19 cellular contexts compared by ENCODE assay signal in the genomic region with DNA sequence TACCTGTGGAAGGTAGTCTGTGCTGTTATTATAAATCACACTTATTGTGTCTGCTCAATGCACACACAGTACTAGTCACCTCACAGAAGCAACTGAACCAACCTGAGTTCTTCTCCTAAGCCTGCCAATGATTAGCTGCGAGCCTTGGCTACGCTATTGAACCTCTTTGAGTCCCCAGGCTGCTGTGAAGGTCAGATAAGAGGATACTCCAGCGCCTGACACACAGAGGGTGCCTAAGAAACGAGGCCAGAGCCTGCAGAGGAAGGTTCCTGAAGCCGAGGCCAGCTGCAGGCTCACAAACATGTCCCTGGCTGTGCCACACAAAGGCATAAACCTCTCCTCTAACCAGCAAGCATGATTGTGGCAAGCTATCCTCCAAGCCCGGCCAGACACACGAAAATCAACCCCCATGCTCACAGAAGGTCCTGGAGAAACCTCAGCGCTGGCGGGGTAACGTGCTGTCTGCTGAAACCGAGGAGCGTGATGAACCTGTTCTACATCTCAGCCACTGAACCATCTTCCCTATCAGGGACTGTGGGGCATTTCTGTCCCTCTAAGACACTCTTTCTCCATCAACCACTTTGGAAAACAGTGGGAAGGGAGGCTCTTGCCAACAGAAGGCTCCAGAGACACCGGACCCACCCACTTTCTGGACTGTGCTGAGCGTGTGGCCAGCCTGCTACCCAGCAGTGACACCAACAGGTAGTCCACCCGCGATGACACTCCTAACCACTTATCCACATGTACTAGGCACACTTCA. TPM values are rescaled to one million over a fixed set of nuclear protein-coding genes. Genes with fewer than 3 reads are reported as not detected.
DNase-seq lines count a peak whose midpoint lies in the region; ATAC-seq and TF ChIP-seq lines count a peak whose summit lies in the region.
"Had no signal": no experiment of that assay in that cellular context is flagged by ENCODE, and none has a peak within 500 bp of the region (broad histone marks: within the 10 kb centered on the region; RNA-seq: fewer than 3 reads in every experiment).

No MANE protein-coding gene starts in this region.

- H3K4me1 Mint-ChIP-seq in T-helper 17 cell: peaks cover 10% of the 10 kb centered on the region
- H3K4me1 Mint-ChIP-seq in glutamatergic neuron (ENCODE audit: low read depth, unreplicated experiment): peaks cover 7% of the 10 kb centered on the region
- H3K4me1 Mint-ChIP-seq: endodermal cell had no signal

- H3K27ac Mint-ChIP-seq in T-helper 17 cell: no peak overlapping the region
- peak overlapping the region; percentile 43 for H3K27ac Mint-ChIP-seq in glutamatergic neuron (ENCODE audit: unreplicated experiment)

- no peak overlapping the region for H3K4me2 ChIP-seq in osteoblast (ENCODE audit: insufficient read depth, low read length)

- H3K27me3 Mint-ChIP-seq in T-helper 17 cell (peaks cover 16% of the 10 kb centered on the region), glutamatergic neuron (ENCODE audit: unreplicated experiment) (peaks cover 4% of the 10 kb centered on the region)

- H3K9me3 Mint-ChIP-seq in glutamatergic neuron (ENCODE audit: unreplicated experiment): peaks cover 6% of the 10 kb centered on the region
- H3K9me3 Mint-ChIP-seq: endodermal cell had no signal

- H3K9me3 ChIP-seq in BE2C (no peaks in the 10 kb centered on the region), T-helper 17 cell (ENCODE audit: control insufficient read depth, low read length, poor library complexity, severe bottlenecking) (no peaks in the 10 kb centered on the region), osteoblast (ENCODE audit: low read depth, low read length) (peaks cover 1% of the 10 kb centered on the region)

- H3K36me3 Mint-ChIP-seq in T-helper 17 cell (ENCODE audit: low read depth): no peaks in the 10 kb centered on the region
- H3K36me3 Mint-ChIP-seq in glutamatergic neuron (ENCODE audit: unreplicated experiment): peaks cover 15% of the 10 kb centered on the region

- H3K36me3 ChIP-seq in BE2C: peaks cover 25% of the 10 kb centered on the region
- H3K36me3 ChIP-seq in osteoblast (ENCODE audit: insufficient read depth, low read length): peaks cover 11% of the 10 kb centered on the region

- H3K4me3 Mint-ChIP-seq in T-helper 17 cell (peak overlapping the region; percentile 31), glutamatergic neuron (ENCODE audit: unreplicated experiment) (no peak overlapping the region)
- H3K4me3 Mint-ChIP-seq: endodermal cell had no signal

- no peak for DNase-seq in BE2C
- DNase-seq in T-helper 17 cell: no peak
- no peak for DNase-seq in glutamatergic neuron
- no peak for DNase-seq in osteoblast (ENCODE audit: insufficient read length, low spot score, missing footprints)
- DNase-seq in NCI-H1092 (lab: John Stamatoyannopoulos, UW): no peak
- DNase-seq in stimulated activated CD4-positive, alpha-beta T cell treated with anti-CD3 and anti-CD28 coated beads, Interleukin-1b, Interleukin-23, amount 100 ng/mL, for 48 hours: no peak
- DNase-seq: activated CD4-positive, alpha-beta T cell treated with anti-CD3 and anti-CD28 coated beads for 4 hours; activated effector memory CD4-positive, alpha-beta T cell treated with anti-CD3 and anti-CD28 coated beads, Interleukin-2, amount 50 U/mL, for 16 hours; endodermal cell; hippocampal formation; KBM-7; MV-4-11; NCI-H2081; retina; stimulated activated naive CD4-positive, alpha-beta T cell; trophoblast cell had no signal

- H3K27ac ChIP-seq in osteoblast (ENCODE audit: low read depth, low read length): peak overlapping the region; percentile 18
- H3K27ac ChIP-seq: SK-N-MC had no signal

- H3K27me3 ChIP-seq in BE2C (no peaks in the 10 kb centered on the region), osteoblast (ENCODE audit: insufficient read depth, low read length) (no peaks in the 10 kb centered on the region)

- no peak overlapping the region for H2AFZ ChIP-seq in osteoblast (ENCODE audit: low read length)

- no peak for ATAC-seq in T-helper 17 cell
- ATAC-seq in GM21423 (IDR thresholded peaks at IDR 0.05; ENCODE audit: unreplicated experiment): no peak
- no peak for ATAC-seq in activated CD4-positive, CD25-positive, alpha-beta regulatory T cell treated with anti-CD3 and anti-CD28 coated beads, Interleukin-2, amount 50 U/mL, for 24 hours

- no peaks in the 10 kb centered on the region for H4K20me1 ChIP-seq in osteoblast (ENCODE audit: insufficient read depth, low read length)

- peak; percentile 12 for TF ChIP-seq CTCF in BE2C (IDR thresholded peaks at IDR 0.05; ENCODE audit: low read depth, low read length)
- TF ChIP-seq CTCF in glutamatergic neuron (IDR thresholded peaks at IDR 0.05; ENCODE audit: partially characterized antibody, unreplicated experiment): no peak
- TF ChIP-seq CTCF in osteoblast (IDR thresholded peaks at IDR 0.05; ENCODE audit: extremely low read depth, low read depth, low read length): no peak

- peaks cover 3% of the 10 kb centered on the region for H3K79me2 ChIP-seq in osteoblast (ENCODE audit: insufficient read depth, low read length)

- H3K4me1 ChIP-seq in BE2C: no peaks in the 10 kb centered on the region
- peaks cover 27% of the 10 kb centered on the region for H3K4me1 ChIP-seq in osteoblast (ENCODE audit: insufficient read depth, low read length)

- H3K4me3 ChIP-seq in BE2C (ENCODE audit: low read depth, low read length) (no peak overlapping the region), osteoblast (ENCODE audit: insufficient read depth, low read length) (no peak overlapping the region)
- H3K4me3 ChIP-seq: SK-N-MC had no signal

RNA-seq across cellular contexts. Expression of gene SLC25A51, which starts 53.2 kb away (rescaled TPM):
- 6.5 TPM for polyA plus RNA-seq in BE2C (2012; ENCODE audit: insufficient read depth, insufficient read length, low read depth)
- 10 to 100 TPM; 23.5 to 26.4 TPM for total RNA-seq in T-helper 17 cell
- 48.6 TPM for total RNA-seq in glutamatergic neuron (ENCODE audit: unreplicated experiment)
- total RNA-seq in osteoblast: 114 and 119 TPM in 2 replicates
